ENCODE assay signal across 9 cellular contexts in the genomic region with DNA sequence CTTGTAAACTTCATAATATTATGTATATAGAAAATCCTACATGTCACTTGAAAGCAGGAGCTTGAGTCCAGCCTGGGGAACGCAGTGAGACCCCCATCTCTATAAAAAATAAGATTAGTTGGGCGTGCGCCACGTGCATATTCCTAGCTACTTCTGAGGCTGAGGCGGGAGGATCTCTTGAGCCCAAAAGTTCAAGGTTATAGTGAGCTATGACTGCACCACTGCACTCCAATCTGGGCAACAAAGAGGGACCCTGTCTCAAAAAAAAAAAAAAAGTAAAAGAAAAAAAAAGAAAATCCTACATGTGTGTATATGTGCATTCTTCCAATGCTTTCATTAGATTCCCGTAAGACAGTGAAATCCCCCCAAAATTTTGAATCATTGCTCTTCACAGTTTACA. TPM values are rescaled to one million over a fixed set of nuclear protein-coding genes. Genes with fewer than 3 reads are reported as not detected.
DNase-seq lines count a peak whose midpoint lies in the region; ATAC-seq and TF ChIP-seq lines count a peak whose summit lies in the region.
"Had no signal": no experiment of that assay in that cellular context is flagged by ENCODE, and none has a peak within 500 bp of the region (broad histone marks: within the 10 kb centered on the region; RNA-seq: fewer than 3 reads in every experiment).

No MANE protein-coding gene starts in this region.

- H3K36me3 ChIP-seq in CD4-positive, CD25-positive, alpha-beta regulatory T cell (ENCODE audit: control insufficient read depth, insufficient read depth, low read length), result peaks cover 15% of the 10 kb centered on the region

- ATAC-seq in CD4-positive, CD25-positive, alpha-beta regulatory T cell (ENCODE audit: low read depth in 2 of 2), result no peak
- ATAC-seq in natural killer cell treated with Interleukin-12 subunit alpha and Interleukin-12 subunit beta and Interleukin-15 and Interleukin-18, amount 100 ng/mL, for 72 hours, result no peak
- no peak for ATAC-seq in GM19467 (IDR thresholded peaks at IDR 0.05; ENCODE audit: unreplicated experiment)
- no peak for ATAC-seq in HG02981 (IDR thresholded peaks at IDR 0.05; ENCODE audit: unreplicated experiment)

- H3K4me1 ChIP-seq in CD4-positive, CD25-positive, alpha-beta regulatory T cell (ENCODE audit: control insufficient read depth, insufficient read depth, low read length, poor library complexity, severe bottlenecking), result peaks cover 28% of the 10 kb centered on the region

- peak overlapping the region in 1 of 3 donors; percentile 98 for H3K27ac Mint-ChIP-seq in CD4-positive, CD25-positive, alpha-beta regulatory T cell
- peak overlapping the region; percentile 97 for H3K27ac Mint-ChIP-seq in natural killer cell treated with Interleukin-12 subunit alpha and Interleukin-12 subunit beta and Interleukin-15 and Interleukin-18, amount 100 ng/mL, for 72 hours

- no peak overlapping the region for H3K27ac ChIP-seq in CD4-positive, CD25-positive, alpha-beta regulatory T cell (ENCODE audit: insufficient read depth, low read length, poor library complexity, severe bottlenecking)
- no peak overlapping the region for H3K27ac ChIP-seq in substantia nigra (ENCODE audit: low read depth, low read length, poor library complexity, severe bottlenecking)

- H3K4me3 ChIP-seq in CD4-positive, CD25-positive, alpha-beta regulatory T cell (ENCODE audit: low read depth, low read length), result peak overlapping the region; percentile 99
- H3K4me3 ChIP-seq in LNCaP clone FGC (ENCODE audit: low read depth, low read length) (peak overlapping the region; percentile 94), choroid plexus epithelial cell (ENCODE audit: low read depth, low read length) (peak overlapping the region; percentile 94)

- H3K9me3 Mint-ChIP-seq in CD4-positive, CD25-positive, alpha-beta regulatory T cell, result no peaks in the 10 kb centered on the region
- no peaks in the 10 kb centered on the region for H3K9me3 Mint-ChIP-seq in natural killer cell treated with Interleukin-12 subunit alpha and Interleukin-12 subunit beta and Interleukin-15 and Interleukin-18, amount 100 ng/mL, for 72 hours

- no peaks in the 10 kb centered on the region for H3K9me3 ChIP-seq in CD4-positive, CD25-positive, alpha-beta regulatory T cell (ENCODE audit: control insufficient read depth in 2 of 2, low read length in 2 of 2)
- H3K9me3 ChIP-seq: neutrophil had no signal

- TF ChIP-seq CTCF in LNCaP clone FGC (IDR thresholded peaks at IDR 0.05; ENCODE audit: control insufficient read depth, extremely low read depth, insufficient read depth) (no peak), choroid plexus epithelial cell (conservative IDR thresholded peaks at IDR 0.05; ENCODE audit: low read depth, low read length) (no peak)

- DNase-seq in CD4-positive, CD25-positive, alpha-beta regulatory T cell, result no peak
- DNase-seq in LNCaP clone FGC (ENCODE audit: low read depth) (no peak), choroid plexus epithelial cell (ENCODE audit: low read depth) (no peak), A172 (ENCODE audit: low spot score) (no peak), substantia nigra (lab: John Stamatoyannopoulos, UW) (no peak)
- no peak for DNase-seq in natural killer cell treated with Interleukin-12 subunit alpha and Interleukin-12 subunit beta and Interleukin-15 and Interleukin-18, amount 100 ng/mL, for 72 hours (ENCODE audit: low spot score)

- peaks cover 7% of the 10 kb centered on the region for H3K36me3 Mint-ChIP-seq in CD4-positive, CD25-positive, alpha-beta regulatory T cell
- H3K36me3 Mint-ChIP-seq in natural killer cell treated with Interleukin-12 subunit alpha and Interleukin-12 subunit beta and Interleukin-15 and Interleukin-18, amount 100 ng/mL, for 72 hours, result peaks cover 4% of the 10 kb centered on the region

- peaks cover 39 to 60% (median 42%) of the 10 kb centered on the region in 4 donors for H3K4me1 Mint-ChIP-seq in CD4-positive, CD25-positive, alpha-beta regulatory T cell
- peaks cover 27 to 48% of the 10 kb centered on the region in 2 donors for H3K4me1 Mint-ChIP-seq in natural killer cell treated with Interleukin-12 subunit alpha and Interleukin-12 subunit beta and Interleukin-15 and Interleukin-18, amount 100 ng/mL, for 72 hours (ENCODE audit: low read depth in 2 of 2)

- H3K4me3 Mint-ChIP-seq in CD4-positive, CD25-positive, alpha-beta regulatory T cell, result peak overlapping the region; percentile 91 to 95 (median 92)
- H3K4me3 Mint-ChIP-seq in natural killer cell treated with Interleukin-12 subunit alpha and Interleukin-12 subunit beta and Interleukin-15 and Interleukin-18, amount 100 ng/mL, for 72 hours, result peak overlapping the region; percentile 97

- peaks cover 4% of the 10 kb centered on the region for H3K27me3 Mint-ChIP-seq in CD4-positive, CD25-positive, alpha-beta regulatory T cell
- no peaks in the 10 kb centered on the region for H3K27me3 Mint-ChIP-seq in natural killer cell treated with Interleukin-12 subunit alpha and Interleukin-12 subunit beta and Interleukin-15 and Interleukin-18, amount 100 ng/mL, for 72 hours

- H3K27me3 ChIP-seq in CD4-positive, CD25-positive, alpha-beta regulatory T cell (ENCODE audit: control insufficient read depth, insufficient read depth, low read length), result no peaks in the 10 kb centered on the region
- H3K27me3 ChIP-seq: neutrophil had no signal

RNA-seq across cellular contexts. Expression of gene SEC31A, which starts 1.7 kb away (rescaled TPM):
- 130 TPM for total RNA-seq in CD4-positive, CD25-positive, alpha-beta regulatory T cell
- 100 to 1,000 TPM; 101 to 123 (median 117) TPM for polyA plus RNA-seq in CD4-positive, CD25-positive, alpha-beta regulatory T cell
- total RNA-seq in natural killer cell treated with Interleukin-12 subunit alpha and Interleukin-12 subunit beta and Interleukin-15 and Interleukin-18, amount 100 ng/mL, for 72 hours, result 100 to 1,000 TPM; 140 to 145 TPM
- total RNA-seq in A172 (2014; rRNA removed; shearing (Covaris generic)), result 146 and 150 TPM in 2 replicates

RNA-seq across cellular contexts. Expression of gene THAP9, which starts 11.2 kb away (rescaled TPM):
- 2.3 TPM for total RNA-seq in CD4-positive, CD25-positive, alpha-beta regulatory T cell
- 1 to 10 TPM in 2 of 4 donors, under 1 TPM in 2; 0.37 to 2.0 (median 1.4) TPM for polyA plus RNA-seq in CD4-positive, CD25-positive, alpha-beta regulatory T cell
- 1 to 10 TPM; 1.7 to 3.0 TPM for total RNA-seq in natural killer cell treated with Interleukin-12 subunit alpha and Interleukin-12 subunit beta and Interleukin-15 and Interleukin-18, amount 100 ng/mL, for 72 hours
- total RNA-seq in A172 (2014; rRNA removed; shearing (Covaris generic)), result 2.9 and 4.6 TPM in 2 replicates
